In the genomic region with DNA sequence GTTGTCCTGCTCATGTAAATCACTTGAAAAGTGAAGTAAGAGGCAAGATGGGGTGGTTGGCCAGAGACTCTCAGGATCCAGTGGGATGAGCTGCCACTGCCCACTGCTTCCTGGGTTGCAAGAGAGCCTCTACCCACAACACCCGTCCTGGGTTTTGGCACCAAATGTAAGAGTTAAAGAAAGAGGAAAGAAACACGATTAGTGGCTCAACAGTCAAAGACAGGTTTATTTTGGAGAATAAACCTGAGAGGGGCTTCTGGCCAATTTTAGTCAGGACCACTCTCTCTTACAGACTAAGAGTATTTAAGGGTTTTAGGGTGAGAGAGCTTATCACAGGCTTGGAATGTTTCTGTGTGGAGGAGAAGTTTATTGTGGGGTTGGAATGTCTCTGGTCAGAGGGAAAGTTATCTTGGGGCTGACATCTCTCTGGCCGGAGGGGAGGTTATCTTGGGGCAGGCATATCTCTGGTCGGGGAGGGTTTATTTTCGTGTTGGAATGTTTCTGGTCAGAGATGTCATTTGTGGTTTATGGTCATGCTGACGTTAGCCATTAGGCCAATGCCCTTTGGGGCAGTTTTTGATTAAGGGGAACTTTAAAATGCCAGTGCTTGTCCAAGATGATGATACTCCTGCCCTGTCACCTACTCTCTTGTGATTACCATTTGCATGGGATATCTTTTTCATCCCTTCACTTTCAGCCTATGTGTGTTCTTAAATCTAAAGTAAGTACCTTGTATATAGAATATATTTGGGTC, we compare ENCODE assay signal across 2 cellular contexts.
TF ChIP-seq lines count a peak whose summit lies in the region.

No MANE protein-coding gene starts in this region.

TF ChIP-seq in K562, 482 proteins besides CTCF, POLR2A, EP300 and RAD21:
- peak; percentile 85 for TF ChIP-seq HLTF (IDR thresholded peaks at IDR 0.05)

TF ChIP-seq in HepG2, 621 proteins besides CTCF, POLR2A, EP300 and RAD21:
- TF ChIP-seq, protein P1, sequence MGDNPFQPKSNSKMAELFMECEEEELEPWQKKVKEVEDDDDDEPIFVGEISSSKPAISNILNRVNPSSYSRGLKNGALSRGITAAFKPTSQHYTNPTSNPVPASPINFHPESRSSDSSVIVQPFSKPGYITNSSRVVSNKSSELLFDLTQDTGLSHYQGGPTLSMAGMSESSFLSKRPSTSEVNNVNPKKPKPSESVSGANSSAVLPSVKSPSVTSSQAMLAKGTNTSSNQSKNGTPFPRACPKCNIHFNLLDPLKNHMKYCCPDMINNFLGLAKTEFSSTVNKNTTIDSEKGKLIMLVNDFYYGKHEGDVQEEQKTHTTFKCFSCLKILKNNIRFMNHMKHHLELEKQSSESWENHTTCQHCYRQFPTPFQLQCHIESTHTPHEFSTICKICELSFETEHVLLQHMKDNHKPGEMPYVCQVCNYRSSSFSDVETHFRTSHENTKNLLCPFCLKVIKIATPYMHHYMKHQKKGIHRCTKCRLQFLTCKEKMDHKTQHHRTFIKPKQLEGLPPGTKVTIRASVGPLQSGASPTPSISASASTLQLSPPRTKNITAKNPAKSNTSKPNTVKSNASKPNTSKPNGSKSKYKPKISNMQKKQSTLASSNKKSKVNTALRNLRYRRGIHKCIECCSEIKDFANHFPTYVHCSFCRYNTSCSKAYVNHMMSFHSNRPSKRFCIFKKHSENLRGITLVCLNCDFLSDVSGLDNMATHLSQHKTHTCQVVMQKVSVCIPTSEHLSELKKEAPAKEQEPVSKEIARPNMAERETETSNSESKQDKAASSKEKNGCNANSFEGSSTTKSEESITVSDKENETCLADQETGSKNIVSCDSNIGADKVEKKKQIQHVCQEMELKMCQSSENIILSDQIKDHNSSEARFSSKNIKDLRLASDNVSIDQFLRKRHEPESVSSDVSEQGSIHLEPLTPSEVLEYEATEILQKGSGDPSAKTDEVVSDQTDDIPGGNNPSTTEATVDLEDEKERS (CRISPR knock-in tag; IDR thresholded peaks at IDR 0.05), result peak; percentile 74; the same call in 1 of the 2 replicates
- peak; percentile 99 for TF ChIP-seq ZNF850 (CRISPR knock-in tag; conservative IDR thresholded peaks at IDR 0.05)
